ENCODE assay signal across 8 cellular contexts in genomic region chr6:52389626-52390360, GRCh38. TPM values are rescaled to one million over a fixed set of nuclear protein-coding genes. Genes with fewer than 3 reads are reported as not detected.
A peak's percentile ranks its signal among the peaks of the same experiment; 100 is the strongest.
DNase-seq lines count a peak whose midpoint lies in the region; ATAC-seq and TF ChIP-seq lines count a peak whose summit lies in the region.

No MANE protein-coding gene starts in this region.

- TF ChIP-seq CTCF in GM10266 (IDR thresholded peaks at IDR 0.05; ENCODE audit: control insufficient read depth, insufficient read depth, low read depth, missing control alignments), result no peak
- TF ChIP-seq CTCF in cardiac fibroblast (IDR thresholded peaks at IDR 0.05; ENCODE audit: low read depth, low read length), result no peak

- peak; percentile 51 for DNase-seq in GM10266 (ENCODE audit: extremely low spot score)
- peak; percentile 83 for DNase-seq in HT1080 (ENCODE audit: low read depth)
- peak; percentile 31 to 42 for DNase-seq in cardiac fibroblast (ENCODE audit: low read depth in 2 of 2)
- DNase-seq in midbrain (lab: John Stamatoyannopoulos, UW), result peak; percentile 44
- no peak for DNase-seq in middle frontal gyrus (ENCODE audit: extremely low spot score, low spot score)
- DNase-seq in SIG-M5 (lab: John Stamatoyannopoulos, UW), result no peak

- peak; percentile 73 for ATAC-seq in GM21447 (IDR thresholded peaks at IDR 0.05; ENCODE audit: unreplicated experiment)

- peak overlapping the region; percentile 77 for H3K4me3 Mint-ChIP-seq in T-helper 1 cell treated with Interleukin-12 subunit alpha and Interleukin-12 subunit beta and Interleukin-4 antibody, amounts not matched to agents 30 μg/mL and 1 μg/mL, for 36 hours

- H3K27ac Mint-ChIP-seq in T-helper 1 cell treated with Interleukin-12 subunit alpha and Interleukin-12 subunit beta and Interleukin-4 antibody, amounts not matched to agents 30 μg/mL and 1 μg/mL, for 36 hours, result peak overlapping the region; percentile 90

- H3K27me3 Mint-ChIP-seq in T-helper 1 cell treated with Interleukin-12 subunit alpha and Interleukin-12 subunit beta and Interleukin-4 antibody, amounts not matched to agents 30 μg/mL and 1 μg/mL, for 36 hours (ENCODE audit: low read depth), result peaks cover 17% of the 10 kb centered on the region

- peaks cover 7% of the 10 kb centered on the region for H3K36me3 Mint-ChIP-seq in T-helper 1 cell treated with Interleukin-12 subunit alpha and Interleukin-12 subunit beta and Interleukin-4 antibody, amounts not matched to agents 30 μg/mL and 1 μg/mL, for 36 hours (ENCODE audit: low read depth)

- no peak overlapping the region for H3K4me3 ChIP-seq in cardiac fibroblast (replicated peaks in 1 of 2; ENCODE audit: low read depth in 2 of 2, low read length in 2 of 2)

- peaks cover 57% of the 10 kb centered on the region for H3K4me1 Mint-ChIP-seq in T-helper 1 cell treated with Interleukin-12 subunit alpha and Interleukin-12 subunit beta and Interleukin-4 antibody, amounts not matched to agents 30 μg/mL and 1 μg/mL, for 36 hours (ENCODE audit: low read depth)

- H3K9me3 Mint-ChIP-seq in T-helper 1 cell treated with Interleukin-12 subunit alpha and Interleukin-12 subunit beta and Interleukin-4 antibody, amounts not matched to agents 30 μg/mL and 1 μg/mL, for 36 hours, result no peaks in the 10 kb centered on the region

RNA-seq across cellular contexts. Expression of gene PAQR8, which starts 27.8 kb away (rescaled TPM):
- total RNA-seq in HT1080 (2014; rRNA removed; shearing (Covaris generic)), result 2.1 and 2.5 TPM in 2 replicates
- 4.2 and 4.6 TPM in 2 replicates for polyA plus RNA-seq in HT1080 (2015; cell fraction: cytosol; rRNA removed)
- 2.6 TPM in 2 replicates for polyA plus RNA-seq in HT1080 (2015; cell fraction: nucleus; rRNA removed)

RNA-seq across cellular contexts. Expression of gene EFHC1, which starts 30.3 kb away (rescaled TPM):
- total RNA-seq in HT1080 (2014; rRNA removed; shearing (Covaris generic)), result 10.2 and 13.6 TPM in 2 replicates
- polyA plus RNA-seq in HT1080 (2015; cell fraction: cytosol; rRNA removed), result 16.7 and 21.1 TPM in 2 replicates
- polyA plus RNA-seq in HT1080 (2015; cell fraction: nucleus; rRNA removed), result 117 and 138 TPM in 2 replicates

Comparison
In these comparisons a context has a peak if more than half of its experiments do, and no peak if none do; other contexts are left out.
1. DNase-seq: peak in GM10266 (single experiment), HT1080 (single experiment), cardiac fibroblast (2 of 2) and midbrain (single experiment); none in middle frontal gyrus (single experiment) and SIG-M5 (single experiment).